ENCODE assay signal across 23 cellular contexts in genomic region chr4:86366920-86367319, GRCh38. TPM values are rescaled to one million over a fixed set of nuclear protein-coding genes. Genes with fewer than 3 reads are reported as not detected.
A peak's percentile ranks its signal among the peaks of the same experiment; 100 is the strongest.
DNase-seq lines count a peak whose midpoint lies in the region; ATAC-seq, FAIRE-seq and TF ChIP-seq lines count a peak whose summit lies in the region.
"Had no signal": no experiment of that assay in that cellular context is flagged by ENCODE, and none has a peak within 500 bp of the region (broad histone marks: within the 10 kb centered on the region; RNA-seq: fewer than 3 reads in every experiment).

No MANE protein-coding gene starts in this region.

- no TSS peak for BruUV-seq in HepG2 (replicated peaks; lab: Mats Ljungman, UMichigan)
- BruUV-seq in K562 (replicated peaks; lab: Mats Ljungman, UMichigan), result no TSS peak

- POLR2A ChIA-PET in HepG2 (lab: Yijun Ruan, JAX), result no interaction called here
- POLR2A ChIA-PET in K562 (lab: Yijun Ruan, JAX), result interaction anchor here (0.7 kb wide), 1 partner anchor 7 kb away, joined by 3 read pairs; no protein-coding TSS in a partner anchor

- TF ChIP-seq RAD21 in HepG2 (CRISPR knock-in tag; IDR thresholded peaks at IDR 0.05), result no peak
- no peak for TF ChIP-seq RAD21 in K562 (CRISPR knock-in tag; conservative IDR thresholded peaks at IDR 0.05 in 1 of 2, IDR thresholded peaks at IDR 0.05 in 1 of 2)

- no peak for ATAC-seq in HepG2
- no peak for ATAC-seq in right lobe of liver
- ATAC-seq in K562, result no peak
- no peak for ATAC-seq in HG03354 (IDR thresholded peaks at IDR 0.05; ENCODE audit: poor library complexity, severe bottlenecking, unreplicated experiment)
- ATAC-seq: HCT116 had no signal

- CTCF ChIA-PET in HepG2 (lab: Yijun Ruan, JAX; ENCODE audit: low intra/inter-chr PET ratio, low total read pairs), result no interaction called here
- CTCF ChIA-PET in K562 (lab: Yijun Ruan, JAX; ENCODE audit: low intra/inter-chr PET ratio), result no interaction called here

- H3K4me2 ChIP-seq in HepG2 (ENCODE audit: low read depth, low read length), result no peak overlapping the region
- no peak overlapping the region for H3K4me2 ChIP-seq in K562 (ENCODE audit: insufficient read depth, low read length)
- H3K4me2 ChIP-seq in skeletal muscle satellite cell (ENCODE audit: low read length), result peak overlapping the region; percentile 5
- H3K4me2 ChIP-seq: BLaER1 treated with 17β-estradiol and CSF1 and Interleukin-3, amounts not matched to agents 10 nM and 100 nM had no signal

- H3K79me2 ChIP-seq in HepG2 (ENCODE audit: insufficient read depth, low read length) (no peaks in the 10 kb centered on the region), K562 (ENCODE audit: control insufficient read depth, insufficient read depth, low read length) (no peaks in the 10 kb centered on the region)

- no peaks in the 10 kb centered on the region for H4K20me1 ChIP-seq in HepG2 (ENCODE audit: insufficient read depth, low read length)
- no peaks in the 10 kb centered on the region for H4K20me1 ChIP-seq in K562 (replicated peaks; ENCODE audit: control insufficient read depth, insufficient read depth, low read length)
- H4K20me1 ChIP-seq: BLaER1 treated with 17β-estradiol and CSF1 and Interleukin-3, amounts not matched to agents 10 nM and 100 nM had no signal

- no peaks in the 10 kb centered on the region for H3K4me1 ChIP-seq in HepG2 (ENCODE audit: insufficient read depth, low read length)
- H3K4me1 ChIP-seq in right lobe of liver, result no peaks in the 10 kb centered on the region
- H3K4me1 ChIP-seq in K562 (replicated peaks in 1 of 2; ENCODE audit: control insufficient read depth in 2 of 2, insufficient read depth in 2 of 2, low read length in 2 of 2), result no peaks in the 10 kb centered on the region
- H3K4me1 ChIP-seq in skeletal muscle satellite cell (ENCODE audit: control insufficient read depth, insufficient read depth, low read length), result peaks cover 13% of the 10 kb centered on the region
- H3K4me1 ChIP-seq: BE2C; BLaER1 treated with 17β-estradiol and CSF1 and Interleukin-3, amounts not matched to agents 10 nM and 100 nM had no signal

- H3K9ac ChIP-seq in HepG2 (ENCODE audit: insufficient read depth, low read depth, low read length) (no peak overlapping the region), K562 (ENCODE audit: insufficient read depth in 1 of 2, low read depth in 2 of 2, low read length in 2 of 2) (no peak overlapping the region), skeletal muscle satellite cell (ENCODE audit: low read depth, low read length) (no peak overlapping the region)
- H3K9ac ChIP-seq: BLaER1 treated with 17β-estradiol and CSF1 and Interleukin-3, amounts not matched to agents 10 nM and 100 nM; GM23248 had no signal

- 0% methylated on average over 1 of the region's 1 CpG for WGBS in HepG2 (ENCODE audit: low lambda C conversion rate)
- 33% methylated on average over 1 of the region's 1 CpG for WGBS in right lobe of liver (ENCODE audit: insufficient coverage, low coverage, low lambda C conversion rate, missing lambda C conversion rate)
- 0% methylated on average over 1 of the region's 1 CpG for WGBS in K562 (ENCODE audit: insufficient coverage, low coverage, missing lambda C conversion rate)

- no peak overlapping the region for H2AFZ ChIP-seq in HepG2 (ENCODE audit: low read length)
- H2AFZ ChIP-seq in K562 (ENCODE audit: low read depth, low read length), result no peak overlapping the region
- H2AFZ ChIP-seq: GM23248 had no signal

- H3K4me3 ChIP-seq in HepG2 (replicated peaks in 1 of 3; ENCODE audit: insufficient read depth in 1 of 3, low read depth in 2 of 3, low read length in 3 of 3), result no peak overlapping the region
- H3K4me3 ChIP-seq in right lobe of liver, result no peak overlapping the region
- no peak overlapping the region for H3K4me3 ChIP-seq in K562
- no peak overlapping the region for H3K4me3 ChIP-seq in skeletal muscle satellite cell (ENCODE audit: low read length)
- H3K4me3 ChIP-seq: BLaER1 treated with 17β-estradiol and CSF1 and Interleukin-3, amounts not matched to agents 10 nM and 100 nM; GM23248 had no signal

- no peak for DNase-seq in HepG2 (ENCODE audit: low spot score)
- DNase-seq in right lobe of liver, result no peak
- DNase-seq in K562 (ENCODE audit: extremely low read depth in 1 of 4, low spot score in 3 of 4), result no peak
- DNase-seq in activated CD8-positive, alpha-beta memory T cell treated with anti-CD3 and anti-CD28 coated beads for 24 hours, result no peak
- DNase-seq: ACHN; AML-193; BE2C; Calu3; CD4-positive, alpha-beta T cell; CD8-positive, alpha-beta memory T cell; DMS53; DMS79 treated with DMSO at 0.1 percent for 48 hours; GF-D8; H9; HFFc6 had no signal

- H3K27me3 ChIP-seq in HepG2 (ENCODE audit: control insufficient read depth in 1 of 2, insufficient read depth in 2 of 2, low read length in 2 of 2) (no peaks in the 10 kb centered on the region; a peak in 1 of 5 replicates), right lobe of liver (no peaks in the 10 kb centered on the region), K562 (ENCODE audit: control insufficient read depth in 2 of 2, insufficient read depth in 2 of 2, low read length in 2 of 2) (no peaks in the 10 kb centered on the region), skeletal muscle satellite cell (ENCODE audit: control insufficient read depth, insufficient read depth, low read length) (no peaks in the 10 kb centered on the region)
- H3K27me3 ChIP-seq: BE2C; BLaER1 treated with 17β-estradiol and CSF1 and Interleukin-3, amounts not matched to agents 10 nM and 100 nM had no signal

- FAIRE-seq in HepG2 (lab: Jason Lieb, UNC), result no peak
- FAIRE-seq in K562 (lab: Jason Lieb, UNC), result no peak
- FAIRE-seq: A204.1, GM12892 had no signal

- TF ChIP-seq POLR2A in HepG2 (IDR thresholded peaks at IDR 0.05; ENCODE audit: insufficient read depth in 1 of 2, low read depth in 2 of 2, low read length in 2 of 2) (no peak), right lobe of liver (IDR thresholded peaks at IDR 0.05) (no peak), K562 (conservative IDR thresholded peaks at IDR 0.05) (no peak)

- H3K9me3 ChIP-seq in HepG2 (ENCODE audit: low read length) (no peaks in the 10 kb centered on the region), right lobe of liver (no peaks in the 10 kb centered on the region), K562 (replicated peaks; ENCODE audit: control insufficient read depth, insufficient read depth, low read depth, low read length) (no peaks in the 10 kb centered on the region), skeletal muscle satellite cell (replicated peaks; ENCODE audit: low read length) (no peaks in the 10 kb centered on the region)
- H3K9me3 ChIP-seq: BE2C had no signal

- in situ Hi-C loops in HepG2 (cut with HindIII; ENCODE audit: extremely low pct_ligation_motif_present, low pct_unique_long_range_greater_than_20kb) (no loop called here), K562 (cut with MboI) (no loop called here)

- H3K27ac ChIP-seq in HepG2 (ENCODE audit: extremely low read length, insufficient read depth, low read length) (no peak overlapping the region), right lobe of liver (no peak overlapping the region), K562 (ENCODE audit: extremely low read depth, low read depth, low read length) (no peak overlapping the region)
- H3K27ac ChIP-seq: 22Rv1; BLaER1 treated with 17β-estradiol and CSF1 and Interleukin-3, amounts not matched to agents 10 nM and 100 nM had no signal

- no peaks in the 10 kb centered on the region for H3K9me1 ChIP-seq in K562 (ENCODE audit: control insufficient read depth, insufficient read depth, low read length)

- TF ChIP-seq CTCF in HepG2 (CRISPR knock-in tag; IDR thresholded peaks at IDR 0.05), result no peak
- no peak for TF ChIP-seq CTCF in right lobe of liver (IDR thresholded peaks at IDR 0.05)
- no peak for TF ChIP-seq CTCF in K562 (IDR thresholded peaks at IDR 0.05 in 2 of 3, conservative IDR thresholded peaks at IDR 0.05 in 1 of 3; ENCODE audit: insufficient read depth in 2 of 3, low read depth in 1 of 3, low read length in 3 of 3)

- TF ChIP-seq EP300 in HepG2 (IDR thresholded peaks at IDR 0.05; ENCODE audit: low read depth in 2 of 2, low read length in 2 of 2) (no peak), HepG2 (CRISPR knock-in tag; IDR thresholded peaks at IDR 0.05; ENCODE audit: borderline replicate concordance) (no peak), K562 (IDR thresholded peaks at IDR 0.05; ENCODE audit: low read length) (no peak)

- no peaks in the 10 kb centered on the region for H3K36me3 ChIP-seq in HepG2 (replicated peaks in 1 of 2; ENCODE audit: control insufficient read depth in 1 of 2, insufficient read depth in 2 of 2, low read length in 2 of 2)
- no peaks in the 10 kb centered on the region for H3K36me3 ChIP-seq in right lobe of liver
- no peaks in the 10 kb centered on the region for H3K36me3 ChIP-seq in K562 (ENCODE audit: control insufficient read depth, insufficient read depth, low read length)
- no peaks in the 10 kb centered on the region for H3K36me3 ChIP-seq in skeletal muscle satellite cell (ENCODE audit: insufficient read depth, low read length)
- H3K36me3 ChIP-seq: BE2C; BLaER1 treated with 17β-estradiol and CSF1 and Interleukin-3, amounts not matched to agents 10 nM and 100 nM had no signal

- intact Hi-C loops in HepG2 (cut with micrococcal nuclease; ENCODE audit: unreplicated experiment) (no loop called here), right lobe of liver (cut with DNase I) (no loop called here), K562 (cut with micrococcal nuclease) (no loop called here)

RNA-seq across cellular contexts. Expression of gene MAPK10, which starts 7.1 kb away (rescaled TPM):
- total RNA-seq in HepG2 (2016; rRNA removed; fragmentation: Illumina TruSeq; extraction: Trizol) (not detected in 2 replicates), right lobe of liver (1 to 10 TPM in 4 of 6 experiments, under 1 TPM in 2; 0.74 to 1.9 (median 1.6) TPM), K562 (2014; rRNA removed) (0.16 TPM in 1 of 2 replicates, not detected in the other), K562 (2014; rRNA removed; fragmentation: Illumina TruSeq; extraction: Trizol) (0.22 TPM in 1 of 2 replicates, not detected in the other), K562 (2015; rRNA removed; fragmentation: Illumina TruSeq; extraction: Trizol) (0.11 and 0.18 TPM in 2 replicates), K562 (2021) (0.53 and 0.87 TPM in 2 replicates)
- not detected in 2 replicates for total RNA-seq in HepG2 (2016; cell fraction: cytosol; rRNA removed; fragmentation: Illumina TruSeq; extraction: Trizol; ENCODE audit: low read depth)
- not detected in 2 replicates for total RNA-seq in HepG2 (2016; cell fraction: insoluble cytoplasmic fraction; rRNA removed; fragmentation: Illumina TruSeq; extraction: Trizol)
- not detected in 2 replicates for total RNA-seq in HepG2 (2016; cell fraction: membrane; rRNA removed; fragmentation: Illumina TruSeq; extraction: Trizol)
- total RNA-seq in HepG2 (2016; cell fraction: nucleus; rRNA removed; fragmentation: Illumina TruSeq; extraction: Trizol), result not detected in 2 replicates
- polyA plus RNA-seq in HepG2 (2011; rRNA removed) (not detected in 2 replicates), K562 (2011; rRNA removed) (not detected in 2 replicates), K562 (2014; fragmentation: Illumina TruSeq; extraction: Trizol) (0.10 TPM in 1 of 2 replicates, not detected in the other), K562 (2014; fragmentation: Nextera tagmentation; extraction: Ambion mirVana) (under 1 TPM; 0.11 to 0.23 TPM), K562 (2014; rRNA removed) (not detected in 2 replicates)
- polyA plus RNA-seq in HepG2 (2011; cell fraction: cytosol; rRNA removed), result not detected in 2 replicates
- polyA plus RNA-seq in HepG2 (2011; cell fraction: nucleus; rRNA removed), result not detected in 2 replicates
- not detected in 2 replicates for polyA plus RNA-seq in HepG2 (2012)
- 0.14 TPM in 1 of 2 replicates, not detected in the other for polyA plus RNA-seq in HepG2 (2016; cell fraction: cytosol; fragmentation: Illumina TruSeq; extraction: Trizol; ENCODE audit: low read depth)
- not detected in 2 replicates for polyA plus RNA-seq in HepG2 (2016; cell fraction: insoluble cytoplasmic fraction; fragmentation: Illumina TruSeq; extraction: Trizol; ENCODE audit: low read depth)
- polyA plus RNA-seq in HepG2 (2016; cell fraction: membrane; fragmentation: Illumina TruSeq; extraction: Trizol; ENCODE audit: low read depth), result not detected in 2 replicates
- polyA plus RNA-seq in HepG2 (2016; cell fraction: nucleus; fragmentation: Illumina TruSeq; extraction: Trizol; ENCODE audit: insufficient read depth, low read depth), result not detected in 2 replicates
- polyA minus RNA-seq in HepG2 (2011; rRNA and poly(A)+ RNA removed; ENCODE audit: low replicate concordance), result 1.7 TPM in 1 of 2 replicates, not detected in the other
- not detected in 2 replicates for polyA minus RNA-seq in HepG2 (2011; cell fraction: cytosol; rRNA and poly(A)+ RNA removed)
- polyA minus RNA-seq in HepG2 (2011; cell fraction: nucleus; rRNA and poly(A)+ RNA removed), result not detected in 2 replicates
- not detected in 2 replicates for total RNA-seq in K562 (2011; cell fraction: chromatin; rRNA removed; ENCODE audit: low replicate concordance)
- total RNA-seq in K562 (2011; cell fraction: nucleolus; rRNA removed), result not detected in 2 replicates
- not detected in 2 replicates for total RNA-seq in K562 (2011; cell fraction: nucleoplasm; rRNA removed)
- 0.16 TPM in 1 of 2 replicates, not detected in the other for polyA plus RNA-seq in K562 (2011; cell fraction: cytosol; rRNA removed)
- polyA plus RNA-seq in K562 (2011; cell fraction: nucleus; rRNA removed), result not detected in 2 replicates
- 0.22 and 0.57 TPM in 2 replicates for polyA plus RNA-seq in K562 (2012)
- polyA minus RNA-seq in K562 (2011; rRNA and poly(A)+ RNA removed), result not detected in 2 replicates
- not detected in 2 replicates for polyA minus RNA-seq in K562 (2011; cell fraction: cytosol; rRNA and poly(A)+ RNA removed)
- not detected in 2 replicates for polyA minus RNA-seq in K562 (2011; cell fraction: nucleus; rRNA and poly(A)+ RNA removed)
- 1.8 and 2.0 TPM in 2 replicates for total RNA-seq in skeletal muscle satellite cell (2012; rRNA removed)
- total RNA-seq: CD8-positive, alpha-beta memory T cell had no signal
- polyA plus RNA-seq: CD8-positive, alpha-beta memory T cell had no signal
